Comparison of ENCODE assay signal across 8 cellular contexts in the genomic region with DNA sequence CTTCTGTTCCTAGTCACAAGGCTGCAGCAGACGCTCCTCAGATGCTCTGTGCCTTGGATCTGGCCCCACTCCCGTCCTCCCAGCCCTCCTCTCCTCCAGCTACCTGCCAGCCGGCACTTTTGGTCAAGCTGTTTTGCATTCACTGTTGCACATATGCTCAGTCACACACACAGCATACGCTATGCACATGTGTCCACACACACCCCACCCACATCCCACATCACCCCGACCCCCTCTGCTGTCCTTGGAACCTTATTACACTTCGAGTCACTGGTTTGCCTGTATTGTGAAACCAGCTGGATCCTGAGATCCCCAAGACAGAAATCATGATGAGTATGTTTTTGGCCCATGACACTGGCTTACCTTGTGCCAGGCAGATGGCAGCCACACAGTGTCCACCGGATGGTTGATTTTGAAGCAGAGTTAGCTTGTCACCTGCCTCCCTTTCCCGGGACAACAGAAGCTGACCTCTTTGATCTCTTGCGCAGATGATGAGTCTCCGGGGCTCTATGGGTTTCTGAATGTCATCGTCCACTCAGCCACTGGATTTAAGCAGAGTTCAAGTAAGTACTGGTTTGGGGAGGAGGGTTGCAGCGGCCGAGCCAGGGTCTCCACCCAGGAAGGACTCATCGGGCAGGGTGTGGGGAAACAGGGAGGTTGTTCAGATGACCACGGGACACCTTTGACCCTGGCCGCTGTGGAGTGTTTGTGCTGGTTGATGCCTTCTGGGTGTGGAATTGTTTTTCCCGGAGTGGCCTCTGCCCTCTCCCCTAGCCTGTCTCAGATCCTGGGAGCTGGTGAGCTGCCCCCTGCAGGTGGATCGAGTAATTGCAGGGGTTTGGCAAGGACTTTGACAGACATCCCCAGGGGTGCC.
DNase-seq lines count a peak whose midpoint lies in the region; ATAC-seq and TF ChIP-seq lines count a peak whose summit lies in the region.

No MANE protein-coding gene starts in this region.

- peaks cover 90% of the 10 kb centered on the region for H3K36me3 ChIP-seq in WERI-Rb-1
- H3K36me3 ChIP-seq in left lung = peaks cover 0 to 100% of the 10 kb centered on the region in 2 donors

- no peaks in the 10 kb centered on the region for H3K4me1 ChIP-seq in left lung

- intact Hi-C loops in left lung (cut with DNase I) = no loop called here

- DNase-seq in Caki2 (ENCODE audit: low read depth) (peak; percentile 32), HuH-7.5 (ENCODE audit: low spot score) (peak; percentile 97), WERI-Rb-1 (peak; percentile 71), T47D (ENCODE audit: low read depth in 1 of 2, low spot score in 1 of 2) (peak; percentile 53 to 58), left lung (no peak), NCI-H2081 treated with DMSO at 0.1 percent for 48 hours (lab: John Stamatoyannopoulos, UW) (no peak)
- peak; percentile 23 to 41 (median 29) for DNase-seq in stimulated activated CD4-positive, alpha-beta T cell treated with anti-CD3 and anti-CD28 coated beads, TNF-alpha, amount 100 ng/mL, for 4 hours (ENCODE audit: low read depth in 3 of 3)

- peak; percentile 72 for ATAC-seq in left lung
- no peak for ATAC-seq in GM19023 (IDR thresholded peaks at IDR 0.05; ENCODE audit: unreplicated experiment)

- in situ Hi-C loops in Caki2 (cut with HindIII; ENCODE audit: low pct_unique_long_range_greater_than_20kb, low sequenced_read_pairs) (no loop called here), T47D (cut with HindIII; ENCODE audit: low pct_unique_long_range_greater_than_20kb, low sequenced_read_pairs) (no loop called here)

- no peak overlapping the region for H3K4me3 ChIP-seq in WERI-Rb-1 (ENCODE audit: low read depth, low read length)
- no peak overlapping the region for H3K4me3 ChIP-seq in left lung

- no peaks in the 10 kb centered on the region for H3K27me3 ChIP-seq in WERI-Rb-1 (ENCODE audit: insufficient read depth, low read depth, severe bottlenecking)
- H3K27me3 ChIP-seq in left lung = no peaks in the 10 kb centered on the region

- TF ChIP-seq CTCF in WERI-Rb-1 (IDR thresholded peaks at IDR 0.05; ENCODE audit: low read depth, low read length) (peak; percentile 87), left lung (IDR thresholded peaks at IDR 0.05) (peak; percentile 68 to 78)

- no peaks in the 10 kb centered on the region for H3K9me3 ChIP-seq in WERI-Rb-1 (ENCODE audit: severe bottlenecking)
- H3K9me3 ChIP-seq in left lung = no peaks in the 10 kb centered on the region

- H3K27ac ChIP-seq in WERI-Rb-1 (no peak overlapping the region), left lung (no peak overlapping the region)

Comparison
In these comparisons a context has a peak if more than half of its experiments do, and no peak if none do; other contexts are left out.
1. DNase-seq: peak in Caki2 (single experiment), HuH-7.5 (single experiment), WERI-Rb-1 (single experiment), T47D (2 of 2) and stimulated activated CD4-positive, alpha-beta T cell treated with anti-CD3 and anti-CD28 coated beads, TNF-alpha, amount 100 ng/mL, for 4 hours (3 of 3); none in left lung (0 of 2) and NCI-H2081 treated with DMSO at 0.1 percent for 48 hours (single experiment).